24 cellular contexts compared by ENCODE assay signal in genomic region chr3:81702126-81702525, GRCh38.
"Had no signal": no experiment of that assay in that cellular context is flagged by ENCODE, and none has a peak within 500 bp of the region (broad histone marks: within the 10 kb centered on the region; RNA-seq: fewer than 3 reads in every experiment).

No MANE protein-coding gene starts in this region.

- ATAC-seq: effector memory CD8-positive, alpha-beta T cell; esophagus mucosa; gastrocnemius medialis; heart right ventricle; left cardiac atrium; left lung; left ventricle myocardium superior; lower lobe of right lung; mucosa of descending colon had no signal

- H3K36me3 ChIP-seq: colonic mucosa, lower lobe of right lung had no signal

- H3K27ac ChIP-seq: colonic mucosa, epithelial cell of prostate, esophagus squamous epithelium, gastrocnemius medialis, heart right ventricle, left lung, lower lobe of right lung had no signal

- H3K4me1 ChIP-seq: colonic mucosa, esophagus squamous epithelium, lower lobe of right lung had no signal

- H3K4me3 ChIP-seq: colonic mucosa, esophagus squamous epithelium, gastrocnemius medialis, heart right ventricle, left lung, lower lobe of right lung, mucosa of descending colon had no signal

- H3K27me3 ChIP-seq: colonic mucosa, esophagus squamous epithelium, gastrocnemius medialis, heart right ventricle, left lung had no signal

- DNase-seq: colonic mucosa; cortex of kidney; dermis blood vessel endothelial cell; effector CD8-positive, alpha-beta T cell; effector memory CD8-positive, alpha-beta T cell; endodermal cell; erythroblast; esophagus squamous epithelium; foreskin fibroblast; foreskin melanocyte; gastrocnemius medialis; glutamatergic neuron; head of caudate nucleus; heart right ventricle; hippocampal formation; left cardiac atrium; left lung; left ventricle myocardium superior; lower lobe of right lung; mesenchymal stem cell; mucosa of descending colon; naive B cell had no signal

- H3K9me3 ChIP-seq: colonic mucosa, esophagus squamous epithelium, gastrocnemius medialis, heart right ventricle, left lung, lower lobe of right lung, mucosa of descending colon had no signal
